Comparison of ENCODE assay signal across 28 cellular contexts in the genomic region with DNA sequence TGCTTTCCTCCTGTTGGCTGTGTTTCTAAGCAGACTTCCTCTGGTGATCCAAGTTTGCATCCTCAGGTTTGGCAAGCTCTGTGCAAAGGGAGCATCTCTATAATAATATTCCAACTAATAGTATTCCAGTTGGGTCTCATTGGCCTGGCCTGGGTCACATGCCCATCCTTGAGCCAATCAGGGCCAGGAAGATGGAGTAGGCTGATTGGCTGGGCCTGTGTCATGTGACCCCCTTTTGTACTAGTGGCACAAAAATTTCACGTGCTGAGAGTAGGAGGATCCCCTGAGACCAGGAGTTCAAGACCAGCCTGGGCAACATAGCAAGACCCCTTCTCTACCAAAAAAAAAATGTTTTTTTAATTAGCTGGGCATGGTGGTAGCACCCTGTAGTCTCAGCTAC.
"Had no signal": no experiment of that assay in that cellular context is flagged by ENCODE, and none has a peak within 500 bp of the region (broad histone marks: within the 10 kb centered on the region; RNA-seq: fewer than 3 reads in every experiment).

No MANE protein-coding gene starts in this region.

- H3K27ac ChIP-seq: adrenal gland, body of pancreas, breast epithelium, SJSA1 had no signal

- H3K36me3 ChIP-seq: adrenal gland, breast epithelium, SJSA1 had no signal

- FAIRE-seq: astrocyte, TTC549 had no signal

- H3K4me1 Mint-ChIP-seq: activated CD4-positive, alpha-beta T cell treated with anti-CD3 and anti-CD28 coated beads for 36 hours; activated CD4-positive, alpha-beta T cell treated with anti-CD3 and anti-CD28 coated beads, Interleukin-2, amount 10 ng/mL, durations not matched to agents 7 days and 5 days had no signal

- H3K4me3 ChIP-seq: adrenal gland, body of pancreas, breast epithelium, SJSA1 had no signal

- H3K4me3 Mint-ChIP-seq: activated CD4-positive, alpha-beta T cell treated with anti-CD3 and anti-CD28 coated beads for 36 hours; activated CD4-positive, alpha-beta T cell treated with anti-CD3 and anti-CD28 coated beads, Interleukin-2, amount 10 ng/mL, durations not matched to agents 7 days and 5 days; activated CD8-positive, alpha-beta T cell treated with anti-CD3 and anti-CD28 coated beads, Interleukin-2, amount 10 ng/mL, durations not matched to agents 7 days and 5 days; activated T-cell treated with anti-CD3 and anti-CD28 coated beads, Interleukin-2, amount 50 U/mL, for 24 hours; T-helper 1 cell treated with Interleukin-12 subunit alpha and Interleukin-12 subunit beta and Interleukin-4 antibody, amounts not matched to agents 30 μg/mL and 1 μg/mL, for 36 hours; T-helper 2 cell treated with Interferon-gamma antibody and Interleukin-4, amounts not matched to agents 5 μg/mL and 100 μg/mL, for 36 hours had no signal

- H3K4me1 ChIP-seq: adrenal gland, body of pancreas, breast epithelium, SJSA1 had no signal

- H3K27ac Mint-ChIP-seq: activated CD4-positive, alpha-beta T cell treated with anti-CD3 and anti-CD28 coated beads for 36 hours; activated CD4-positive, alpha-beta T cell treated with anti-CD3 and anti-CD28 coated beads, Interleukin-2, amount 10 ng/mL, durations not matched to agents 7 days and 5 days; activated CD8-positive, alpha-beta T cell treated with anti-CD3 and anti-CD28 coated beads, Interleukin-2, amount 10 ng/mL, durations not matched to agents 7 days and 5 days; activated naive CD4-positive, alpha-beta T cell treated with anti-CD3 and anti-CD28 coated beads, Interleukin-2, amount 50 U/mL, for 72 hours; activated T-cell treated with anti-CD3 and anti-CD28 coated beads, Interleukin-2, amount 50 U/mL, for 24 hours; activated T-helper 2 cell treated with anti-CD3 and anti-CD28 coated beads, Interferon-gamma antibody, Interleukin-2, Interleukin-4, amounts not matched to agents 10 μg/mL and 5 μg/mL and 100 μg/mL, durations not matched to agents 14 hours and 24 hours and 36 hours; T-helper 1 cell treated with Interleukin-12 subunit alpha and Interleukin-12 subunit beta and Interleukin-4 antibody, amounts not matched to agents 30 μg/mL and 1 μg/mL, for 36 hours; T-helper 2 cell treated with Interferon-gamma antibody and Interleukin-4, amounts not matched to agents 5 μg/mL and 100 μg/mL, for 36 hours had no signal

- H3K9me3 Mint-ChIP-seq: activated CD4-positive, alpha-beta T cell treated with anti-CD3 and anti-CD28 coated beads, Interleukin-2, amount 10 ng/mL, durations not matched to agents 7 days and 5 days; T-helper 2 cell treated with Interferon-gamma antibody and Interleukin-4, amounts not matched to agents 5 μg/mL and 100 μg/mL, for 36 hours had no signal

- ATAC-seq: activated CD4-positive, alpha-beta T cell treated with anti-CD3 and anti-CD28 coated beads for 36 hours; activated CD4-positive, CD25-positive, alpha-beta regulatory T cell treated with anti-CD3 and anti-CD28 coated beads, Interleukin-2, amount 50 U/mL, for 24 hours; activated CD8-positive, alpha-beta T cell treated with anti-CD3 and anti-CD28 coated beads, Interleukin-2, amount 10 ng/mL, durations not matched to agents 7 days and 5 days; activated naive CD4-positive, alpha-beta T cell treated with anti-CD3 and anti-CD28 coated beads, Interleukin-2, amount 50 U/mL, for 72 hours; body of pancreas; Panc1 had no signal

- DNase-seq: activated CD4-positive, alpha-beta T cell treated with anti-CD3 and anti-CD28 coated beads for 36 hours; activated CD4-positive, alpha-beta T cell treated with anti-CD3 and anti-CD28 coated beads, Interleukin-2, amount 10 ng/mL, durations not matched to agents 7 days and 5 days; activated CD4-positive, alpha-beta T cell treated with anti-CD3 and anti-CD28 coated beads, Interleukin-2, amount 50 U/mL, for 48 hours; activated CD8-positive, alpha-beta T cell treated with anti-CD3 and anti-CD28 coated beads, Interleukin-2, amount 10 ng/mL, durations not matched to agents 7 days and 5 days; activated gamma-delta T cell; activated naive CD4-positive, alpha-beta T cell treated with Interleukin-2 at 50 U/mL for 16 hours; activated T-cell treated with anti-CD3 and anti-CD28 coated beads, Interleukin-2, amount 50 U/mL, for 24 hours; adrenal gland; body of pancreas; MM.1S; NCI-H1105; NCI-H1417 treated with DMSO at 0.1 percent for 48 hours; NCI-H187 treated with DMSO at 0.1 percent for 48 hours; NCI-H2081; NCI-H345; NCI-H524 treated with DMSO at 0.1 percent for 48 hours; SHP77 treated with DMSO at 0.1 percent for 48 hours; SK-N-SH had no signal

- H3K9me3 ChIP-seq: adrenal gland, body of pancreas, breast epithelium, SK-N-SH had no signal

- H3K9ac ChIP-seq: SK-N-SH had no signal

- H3K27me3 ChIP-seq: adrenal gland, body of pancreas, breast epithelium had no signal

- H3K4me2 ChIP-seq: SK-N-SH had no signal
